Comparison of ENCODE assay signal across 1 cellular context in the genomic region with DNA sequence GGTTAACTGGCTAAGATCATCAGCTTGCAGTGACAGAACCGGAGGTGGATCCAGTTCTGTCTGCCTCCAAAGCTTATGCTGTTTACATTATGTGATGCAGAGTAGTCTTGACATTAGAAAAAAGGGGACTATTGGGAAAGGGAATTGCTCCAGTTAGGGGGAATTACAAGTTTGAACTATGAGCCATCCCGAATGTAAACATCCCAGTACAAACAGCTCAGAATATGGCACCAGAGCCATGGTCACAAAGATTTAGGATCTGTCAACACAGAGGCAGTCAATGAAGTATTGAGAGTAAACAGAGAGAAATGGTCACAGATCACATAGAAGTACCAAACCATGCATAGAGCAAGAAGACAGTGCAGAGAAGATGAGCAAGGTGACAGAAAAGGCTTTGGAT.
TF ChIP-seq lines count a peak whose summit lies in the region.

No MANE protein-coding gene starts in this region.

TF ChIP-seq in HepG2, 621 proteins besides CTCF, POLR2A, EP300 and RAD21 (continued from another document and continues in another):
- TF ChIP-seq PRPF4 (IDR thresholded peaks at IDR 0.05; ENCODE audit: low read depth, low read length, poor library complexity, severe bottlenecking) (no peak), ELF3 (CRISPR knock-in tag; IDR thresholded peaks at IDR 0.05) (peak; percentile 68), NFIB (CRISPR knock-in tag; IDR thresholded peaks at IDR 0.05; ENCODE audit: borderline replicate concordance) (no peak), RFX3 (CRISPR knock-in tag; IDR thresholded peaks at IDR 0.05) (peak; percentile 51; the same call in 1 of the 2 replicates), HNRNPUL1 (IDR thresholded peaks at IDR 0.05; ENCODE audit: low read depth, low read length) (no peak), CBX5 (CRISPR knock-in tag; IDR thresholded peaks at IDR 0.05; ENCODE audit: borderline replicate concordance) (0 out of 2 replicates have a peak, but pooled peaks have one; percentile 47), CENPT (CRISPR knock-in tag; IDR thresholded peaks at IDR 0.05; ENCODE audit: low read depth) (no peak), GABPA (IDR thresholded peaks at IDR 0.05; ENCODE audit: low read depth, low read length) (no peak), GABPA (CRISPR knock-in tag; IDR thresholded peaks at IDR 0.05; ENCODE audit: low read depth) (0 out of 2 replicates have a peak, but pooled peaks have one; percentile 33), HDAC6 (IDR thresholded peaks at IDR 0.05; ENCODE audit: low read depth, low read length) (no peak), STAG1 (CRISPR knock-in tag; IDR thresholded peaks at IDR 0.05) (peak; percentile 43; the same call in 1 of the 2 replicates), ZSCAN30 (CRISPR knock-in tag; IDR thresholded peaks at IDR 0.05) (no peak), KLF9 (CRISPR knock-in tag; IDR thresholded peaks at IDR 0.05; ENCODE audit: low read depth) (peak; percentile 69; the same call in 1 of the 2 replicates), ZNF879 (CRISPR knock-in tag; IDR thresholded peaks at IDR 0.05) (no peak), ZNF34 (CRISPR knock-in tag; IDR thresholded peaks at IDR 0.05; ENCODE audit: borderline replicate concordance) (no peak), MTF1 (CRISPR knock-in tag; IDR thresholded peaks at IDR 0.05) (no peak), RBFOX2 (IDR thresholded peaks at IDR 0.05; ENCODE audit: low read depth, low read length) (no peak), ZZZ3 (CRISPR knock-in tag; IDR thresholded peaks at IDR 0.05; ENCODE audit: borderline replicate concordance) (no peak), HOXD1 (CRISPR knock-in tag; IDR thresholded peaks at IDR 0.05) (peak; percentile 97), PHF20 (CRISPR knock-in tag; IDR thresholded peaks at IDR 0.05) (no peak), ZSCAN31 (CRISPR knock-in tag; IDR thresholded peaks at IDR 0.05; ENCODE audit: low read depth) (no peak), ZNF589 (CRISPR knock-in tag; conservative IDR thresholded peaks at IDR 0.05) (peak; percentile 59; the same call in 1 of the 2 replicates), REL (CRISPR knock-in tag; conservative IDR thresholded peaks at IDR 0.05) (no peak), ZNF225 (CRISPR knock-in tag; IDR thresholded peaks at IDR 0.05) (no peak), EHMT2 (IDR thresholded peaks at IDR 0.05; ENCODE audit: borderline replicate concordance, low read depth, low read length) (peak; percentile 44; the same call in 1 of the 2 replicates), ZMYM2 (CRISPR knock-in tag; IDR thresholded peaks at IDR 0.05) (peak; percentile 67; the same call in 1 of the 2 replicates), ETV5 (CRISPR knock-in tag; IDR thresholded peaks at IDR 0.05; ENCODE audit: borderline replicate concordance) (peak; percentile 87), ZKSCAN1 (IDR thresholded peaks at IDR 0.05; ENCODE audit: low read length) (no peak), TCF7 (IDR thresholded peaks at IDR 0.05; ENCODE audit: low read depth) (peak; percentile 90), ARNT2 (CRISPR knock-in tag; IDR thresholded peaks at IDR 0.05; ENCODE audit: low read depth) (peak; percentile 60; the same call in 1 of the 2 replicates), SCMH1 (CRISPR knock-in tag; IDR thresholded peaks at IDR 0.05; ENCODE audit: borderline replicate concordance) (no peak), SYNCRIP (IDR thresholded peaks at IDR 0.05; ENCODE audit: insufficient read depth, low read depth, low read length) (no peak), ZNF550 (CRISPR knock-in tag; IDR thresholded peaks at IDR 0.05; ENCODE audit: borderline replicate concordance) (no peak), ZBTB42 (CRISPR knock-in tag; IDR thresholded peaks at IDR 0.05) (no peak), REPIN1 (CRISPR knock-in tag; IDR thresholded peaks at IDR 0.05; ENCODE audit: borderline replicate concordance, low read depth) (peak; percentile 93; the same call in 1 of the 2 replicates), SIX4 (CRISPR knock-in tag; IDR thresholded peaks at IDR 0.05) (peak; percentile 52; the same call in 1 of the 2 replicates)
- TF ChIP-seq, protein P1, sequence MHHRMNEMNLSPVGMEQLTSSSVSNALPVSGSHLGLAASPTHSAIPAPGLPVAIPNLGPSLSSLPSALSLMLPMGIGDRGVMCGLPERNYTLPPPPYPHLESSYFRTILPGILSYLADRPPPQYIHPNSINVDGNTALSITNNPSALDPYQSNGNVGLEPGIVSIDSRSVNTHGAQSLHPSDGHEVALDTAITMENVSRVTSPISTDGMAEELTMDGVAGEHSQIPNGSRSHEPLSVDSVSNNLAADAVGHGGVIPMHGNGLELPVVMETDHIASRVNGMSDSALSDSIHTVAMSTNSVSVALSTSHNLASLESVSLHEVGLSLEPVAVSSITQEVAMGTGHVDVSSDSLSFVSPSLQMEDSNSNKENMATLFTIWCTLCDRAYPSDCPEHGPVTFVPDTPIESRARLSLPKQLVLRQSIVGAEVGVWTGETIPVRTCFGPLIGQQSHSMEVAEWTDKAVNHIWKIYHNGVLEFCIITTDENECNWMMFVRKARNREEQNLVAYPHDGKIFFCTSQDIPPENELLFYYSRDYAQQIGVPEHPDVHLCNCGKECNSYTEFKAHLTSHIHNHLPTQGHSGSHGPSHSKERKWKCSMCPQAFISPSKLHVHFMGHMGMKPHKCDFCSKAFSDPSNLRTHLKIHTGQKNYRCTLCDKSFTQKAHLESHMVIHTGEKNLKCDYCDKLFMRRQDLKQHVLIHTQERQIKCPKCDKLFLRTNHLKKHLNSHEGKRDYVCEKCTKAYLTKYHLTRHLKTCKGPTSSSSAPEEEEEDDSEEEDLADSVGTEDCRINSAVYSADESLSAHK (CRISPR knock-in tag; IDR thresholded peaks at IDR 0.05; ENCODE audit: borderline replicate concordance): no peak
- TF ChIP-seq, protein P2, sequence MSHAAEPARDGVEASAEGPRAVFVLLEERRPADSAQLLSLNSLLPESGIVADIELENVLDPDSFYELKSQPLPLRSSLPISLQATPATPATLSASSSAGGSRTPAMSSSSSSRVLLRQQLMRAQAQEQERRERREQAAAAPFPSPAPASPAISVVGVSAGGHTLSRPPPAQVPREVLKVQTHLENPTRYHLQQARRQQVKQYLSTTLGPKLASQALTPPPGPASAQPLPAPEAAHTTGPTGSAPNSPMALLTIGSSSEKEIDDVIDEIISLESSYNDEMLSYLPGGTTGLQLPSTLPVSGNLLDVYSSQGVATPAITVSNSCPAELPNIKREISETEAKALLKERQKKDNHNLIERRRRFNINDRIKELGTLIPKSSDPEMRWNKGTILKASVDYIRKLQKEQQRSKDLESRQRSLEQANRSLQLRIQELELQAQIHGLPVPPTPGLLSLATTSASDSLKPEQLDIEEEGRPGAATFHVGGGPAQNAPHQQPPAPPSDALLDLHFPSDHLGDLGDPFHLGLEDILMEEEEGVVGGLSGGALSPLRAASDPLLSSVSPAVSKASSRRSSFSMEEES (CRISPR knock-in tag; IDR thresholded peaks at IDR 0.05): 0 out of 2 replicates have a peak, but pooled peaks have one; percentile 14
- TF ChIP-seq, protein P3, sequence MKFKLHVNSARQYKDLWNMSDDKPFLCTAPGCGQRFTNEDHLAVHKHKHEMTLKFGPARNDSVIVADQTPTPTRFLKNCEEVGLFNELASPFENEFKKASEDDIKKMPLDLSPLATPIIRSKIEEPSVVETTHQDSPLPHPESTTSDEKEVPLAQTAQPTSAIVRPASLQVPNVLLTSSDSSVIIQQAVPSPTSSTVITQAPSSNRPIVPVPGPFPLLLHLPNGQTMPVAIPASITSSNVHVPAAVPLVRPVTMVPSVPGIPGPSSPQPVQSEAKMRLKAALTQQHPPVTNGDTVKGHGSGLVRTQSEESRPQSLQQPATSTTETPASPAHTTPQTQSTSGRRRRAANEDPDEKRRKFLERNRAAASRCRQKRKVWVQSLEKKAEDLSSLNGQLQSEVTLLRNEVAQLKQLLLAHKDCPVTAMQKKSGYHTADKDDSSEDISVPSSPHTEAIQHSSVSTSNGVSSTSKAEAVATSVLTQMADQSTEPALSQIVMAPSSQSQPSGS (CRISPR knock-in tag; IDR thresholded peaks at IDR 0.05): peak; percentile 85
- TF ChIP-seq, protein P4, sequence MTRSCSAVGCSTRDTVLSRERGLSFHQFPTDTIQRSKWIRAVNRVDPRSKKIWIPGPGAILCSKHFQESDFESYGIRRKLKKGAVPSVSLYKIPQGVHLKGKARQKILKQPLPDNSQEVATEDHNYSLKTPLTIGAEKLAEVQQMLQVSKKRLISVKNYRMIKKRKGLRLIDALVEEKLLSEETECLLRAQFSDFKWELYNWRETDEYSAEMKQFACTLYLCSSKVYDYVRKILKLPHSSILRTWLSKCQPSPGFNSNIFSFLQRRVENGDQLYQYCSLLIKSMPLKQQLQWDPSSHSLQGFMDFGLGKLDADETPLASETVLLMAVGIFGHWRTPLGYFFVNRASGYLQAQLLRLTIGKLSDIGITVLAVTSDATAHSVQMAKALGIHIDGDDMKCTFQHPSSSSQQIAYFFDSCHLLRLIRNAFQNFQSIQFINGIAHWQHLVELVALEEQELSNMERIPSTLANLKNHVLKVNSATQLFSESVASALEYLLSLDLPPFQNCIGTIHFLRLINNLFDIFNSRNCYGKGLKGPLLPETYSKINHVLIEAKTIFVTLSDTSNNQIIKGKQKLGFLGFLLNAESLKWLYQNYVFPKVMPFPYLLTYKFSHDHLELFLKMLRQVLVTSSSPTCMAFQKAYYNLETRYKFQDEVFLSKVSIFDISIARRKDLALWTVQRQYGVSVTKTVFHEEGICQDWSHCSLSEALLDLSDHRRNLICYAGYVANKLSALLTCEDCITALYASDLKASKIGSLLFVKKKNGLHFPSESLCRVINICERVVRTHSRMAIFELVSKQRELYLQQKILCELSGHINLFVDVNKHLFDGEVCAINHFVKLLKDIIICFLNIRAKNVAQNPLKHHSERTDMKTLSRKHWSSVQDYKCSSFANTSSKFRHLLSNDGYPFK (CRISPR knock-in tag; IDR thresholded peaks at IDR 0.05; ENCODE audit: borderline replicate concordance): no peak
- TF ChIP-seq, protein P5, sequence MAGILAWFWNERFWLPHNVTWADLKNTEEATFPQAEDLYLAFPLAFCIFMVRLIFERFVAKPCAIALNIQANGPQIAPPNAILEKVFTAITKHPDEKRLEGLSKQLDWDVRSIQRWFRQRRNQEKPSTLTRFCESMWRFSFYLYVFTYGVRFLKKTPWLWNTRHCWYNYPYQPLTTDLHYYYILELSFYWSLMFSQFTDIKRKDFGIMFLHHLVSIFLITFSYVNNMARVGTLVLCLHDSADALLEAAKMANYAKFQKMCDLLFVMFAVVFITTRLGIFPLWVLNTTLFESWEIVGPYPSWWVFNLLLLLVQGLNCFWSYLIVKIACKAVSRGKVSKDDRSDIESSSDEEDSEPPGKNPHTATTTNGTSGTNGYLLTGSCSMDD (CRISPR knock-in tag; IDR thresholded peaks at IDR 0.05): no peak
- TF ChIP-seq, protein P6, sequence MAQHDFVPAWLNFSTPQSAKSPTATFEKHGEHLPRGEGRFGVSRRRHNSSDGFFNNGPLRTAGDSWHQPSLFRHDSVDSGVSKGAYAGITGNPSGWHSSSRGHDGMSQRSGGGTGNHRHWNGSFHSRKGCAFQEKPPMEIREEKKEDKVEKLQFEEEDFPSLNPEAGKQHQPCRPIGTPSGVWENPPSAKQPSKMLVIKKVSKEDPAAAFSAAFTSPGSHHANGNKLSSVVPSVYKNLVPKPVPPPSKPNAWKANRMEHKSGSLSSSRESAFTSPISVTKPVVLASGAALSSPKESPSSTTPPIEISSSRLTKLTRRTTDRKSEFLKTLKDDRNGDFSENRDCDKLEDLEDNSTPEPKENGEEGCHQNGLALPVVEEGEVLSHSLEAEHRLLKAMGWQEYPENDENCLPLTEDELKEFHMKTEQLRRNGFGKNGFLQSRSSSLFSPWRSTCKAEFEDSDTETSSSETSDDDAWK (CRISPR knock-in tag; IDR thresholded peaks at IDR 0.05): no peak
- TF ChIP-seq, protein P7, sequence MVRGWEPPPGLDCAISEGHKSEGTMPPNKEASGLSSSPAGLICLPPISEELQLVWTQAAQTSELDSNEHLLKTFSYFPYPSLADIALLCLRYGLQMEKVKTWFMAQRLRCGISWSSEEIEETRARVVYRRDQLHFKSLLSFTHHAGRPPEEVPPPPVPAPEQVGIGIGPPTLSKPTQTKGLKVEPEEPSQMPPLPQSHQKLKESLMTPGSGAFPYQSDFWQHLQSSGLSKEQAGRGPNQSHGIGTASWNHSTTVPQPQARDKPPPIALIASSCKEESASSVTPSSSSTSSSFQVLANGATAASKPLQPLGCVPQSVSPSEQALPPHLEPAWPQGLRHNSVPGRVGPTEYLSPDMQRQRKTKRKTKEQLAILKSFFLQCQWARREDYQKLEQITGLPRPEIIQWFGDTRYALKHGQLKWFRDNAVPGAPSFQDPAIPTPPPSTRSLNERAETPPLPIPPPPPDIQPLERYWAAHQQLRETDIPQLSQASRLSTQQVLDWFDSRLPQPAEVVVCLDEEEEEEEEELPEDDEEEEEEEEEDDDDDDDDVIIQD (CRISPR knock-in tag; IDR thresholded peaks at IDR 0.05; ENCODE audit: low read depth): peak; percentile 95
- TF ChIP-seq, protein P8, sequence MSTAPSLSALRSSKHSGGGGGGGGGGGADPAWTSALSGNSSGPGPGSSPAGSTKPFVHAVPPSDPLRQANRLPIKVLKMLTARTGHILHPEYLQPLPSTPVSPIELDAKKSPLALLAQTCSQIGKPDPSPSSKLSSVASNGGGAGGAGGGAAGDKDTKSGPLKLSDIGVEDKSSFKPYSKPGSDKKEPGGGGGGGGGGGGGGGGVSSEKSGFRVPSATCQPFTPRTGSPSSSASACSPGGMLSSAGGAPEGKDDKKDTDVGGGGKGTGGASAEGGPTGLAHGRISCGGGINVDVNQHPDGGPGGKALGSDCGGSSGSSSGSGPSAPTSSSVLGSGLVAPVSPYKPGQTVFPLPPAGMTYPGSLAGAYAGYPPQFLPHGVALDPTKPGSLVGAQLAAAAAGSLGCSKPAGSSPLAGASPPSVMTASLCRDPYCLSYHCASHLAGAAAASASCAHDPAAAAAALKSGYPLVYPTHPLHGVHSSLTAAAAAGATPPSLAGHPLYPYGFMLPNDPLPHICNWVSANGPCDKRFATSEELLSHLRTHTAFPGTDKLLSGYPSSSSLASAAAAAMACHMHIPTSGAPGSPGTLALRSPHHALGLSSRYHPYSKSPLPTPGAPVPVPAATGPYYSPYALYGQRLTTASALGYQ (CRISPR knock-in tag; IDR thresholded peaks at IDR 0.05): peak; percentile 100
- TF ChIP-seq, protein P9, sequence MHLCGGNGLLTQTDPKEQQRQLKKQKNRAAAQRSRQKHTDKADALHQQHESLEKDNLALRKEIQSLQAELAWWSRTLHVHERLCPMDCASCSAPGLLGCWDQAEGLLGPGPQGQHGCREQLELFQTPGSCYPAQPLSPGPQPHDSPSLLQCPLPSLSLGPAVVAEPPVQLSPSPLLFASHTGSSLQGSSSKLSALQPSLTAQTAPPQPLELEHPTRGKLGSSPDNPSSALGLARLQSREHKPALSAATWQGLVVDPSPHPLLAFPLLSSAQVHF (CRISPR knock-in tag; IDR thresholded peaks at IDR 0.05): no peak
- TF ChIP-seq, protein P10, sequence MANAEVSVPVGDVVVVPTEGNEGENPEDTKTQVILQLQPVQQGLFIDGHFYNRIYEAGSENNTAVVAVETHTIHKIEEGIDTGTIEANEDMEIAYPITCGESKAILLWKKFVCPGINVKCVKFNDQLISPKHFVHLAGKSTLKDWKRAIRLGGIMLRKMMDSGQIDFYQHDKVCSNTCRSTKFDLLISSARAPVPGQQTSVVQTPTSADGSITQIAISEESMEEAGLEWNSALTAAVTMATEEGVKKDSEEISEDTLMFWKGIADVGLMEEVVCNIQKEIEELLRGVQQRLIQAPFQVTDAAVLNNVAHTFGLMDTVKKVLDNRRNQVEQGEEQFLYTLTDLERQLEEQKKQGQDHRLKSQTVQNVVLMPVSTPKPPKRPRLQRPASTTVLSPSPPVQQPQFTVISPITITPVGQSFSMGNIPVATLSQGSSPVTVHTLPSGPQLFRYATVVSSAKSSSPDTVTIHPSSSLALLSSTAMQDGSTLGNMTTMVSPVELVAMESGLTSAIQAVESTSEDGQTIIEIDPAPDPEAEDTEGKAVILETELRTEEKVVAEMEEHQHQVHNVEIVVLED (CRISPR knock-in tag; IDR thresholded peaks at IDR 0.05; ENCODE audit: borderline replicate concordance): no peak
